ENCODE assay signal across 7 cellular contexts in genomic region chr18:59613903-59614302, GRCh38.
"Had no signal": no experiment of that assay in that cellular context is flagged by ENCODE, and none has a peak within 500 bp of the region (broad histone marks: within the 10 kb centered on the region; RNA-seq: fewer than 3 reads in every experiment).

No MANE protein-coding gene starts in this region.

- FAIRE-seq: HepG2, HTR-8/SVneo, K562 had no signal

- DNase-seq: IMR-90, KBM-7, KG1 had no signal

- H3K4me3 ChIP-seq: K562 had no signal

- H3K27ac ChIP-seq: HL-60 had no signal
